8 cellular contexts compared by ENCODE assay signal in genomic region chr6:113857565-113858066, GRCh38. TPM values are rescaled to one million over a fixed set of nuclear protein-coding genes. Genes with fewer than 3 reads are reported as not detected.
A peak's percentile ranks its signal among the peaks of the same experiment; 100 is the strongest.
DNase-seq lines count a peak whose midpoint lies in the region; FAIRE-seq and TF ChIP-seq lines count a peak whose summit lies in the region.

No MANE protein-coding gene starts in this region.

- H3K9me3 ChIP-seq in adipocyte (ENCODE audit: control insufficient read depth, low read length) (no peaks in the 10 kb centered on the region), iPS DF 6.9 (ENCODE audit: control insufficient read depth, insufficient read depth, low read length) (no peaks in the 10 kb centered on the region)

- FAIRE-seq in D721Med (lab: Jason Lieb, UNC): no peak

- H3K9me3 Mint-ChIP-seq in stimulated activated naive CD8-positive, alpha-beta T cell treated with anti-CD3 and anti-CD28 coated beads, Interleukin-15, Interleukin-2, amounts not matched to agents 100 ng/mL and 50 ng/mL, for 24 hours: no peaks in the 10 kb centered on the region
- no peaks in the 10 kb centered on the region for H3K9me3 Mint-ChIP-seq in chondrocyte (ENCODE audit: low read depth)

- TF ChIP-seq CTCF in chondrocyte (IDR thresholded peaks at IDR 0.05) (no peak), D721Med (IDR thresholded peaks at IDR 0.05; ENCODE audit: insufficient read depth, missing control alignments) (no peak)

- no CpG with 5 or more reads among the region's 25 CpGs for WGBS in iPS DF 6.9 (ENCODE audit: insufficient coverage, insufficient read length)

- H3K4me3 ChIP-seq in H7 (ENCODE audit: insufficient read depth, low read depth, low read length) (peak overlapping the region; percentile 98), adipocyte (ENCODE audit: low read length) (peak overlapping the region; percentile 98), iPS DF 6.9 (ENCODE audit: low read length) (peak overlapping the region; percentile 90)

- peaks cover 51% of the 10 kb centered on the region for H3K27me3 Mint-ChIP-seq in stimulated activated naive CD8-positive, alpha-beta T cell treated with anti-CD3 and anti-CD28 coated beads, Interleukin-15, Interleukin-2, amounts not matched to agents 100 ng/mL and 50 ng/mL, for 24 hours
- no peaks in the 10 kb centered on the region for H3K27me3 Mint-ChIP-seq in chondrocyte (ENCODE audit: low read depth)

- no peak overlapping the region for H3K4me3 Mint-ChIP-seq in stimulated activated naive CD8-positive, alpha-beta T cell treated with anti-CD3 and anti-CD28 coated beads, Interleukin-15, Interleukin-2, amounts not matched to agents 100 ng/mL and 50 ng/mL, for 24 hours
- H3K4me3 Mint-ChIP-seq in chondrocyte (ENCODE audit: unreplicated experiment): no peak overlapping the region

- H3K27me3 ChIP-seq in H7 (ENCODE audit: control insufficient read depth, insufficient read depth, low read length) (peaks cover 33% of the 10 kb centered on the region), adipocyte (replicated peaks; ENCODE audit: control insufficient read depth, insufficient read depth, low read length) (no peaks in the 10 kb centered on the region), iPS DF 6.9 (ENCODE audit: control insufficient read depth, insufficient read depth, low read length) (peaks cover 12% of the 10 kb centered on the region)

- H3K9ac ChIP-seq in adipocyte (ENCODE audit: low read length): peak overlapping the region; percentile 99

- H3K36me3 Mint-ChIP-seq in stimulated activated naive CD8-positive, alpha-beta T cell treated with anti-CD3 and anti-CD28 coated beads, Interleukin-15, Interleukin-2, amounts not matched to agents 100 ng/mL and 50 ng/mL, for 24 hours (ENCODE audit: low read depth): peaks cover 6% of the 10 kb centered on the region
- peaks cover 21% of the 10 kb centered on the region for H3K36me3 Mint-ChIP-seq in chondrocyte (ENCODE audit: low read depth)

- DNase-seq in AG20443 (ENCODE audit: low spot score) (peak; percentile 40), H7 (peak; percentile 61), adipocyte (ENCODE audit: low read depth) (no peak), iPS DF 6.9 (ENCODE audit: low read depth, low spot score) (no peak), chondrocyte (ENCODE audit: low spot score) (no peak), D721Med (ENCODE audit: insufficient read length, low spot score) (no peak)
- no peak for DNase-seq in activated CD4-positive, alpha-beta T cell treated with anti-CD3 and anti-CD28 coated beads, Interleukin-2, amount 50 U/mL, for 1 hour

- peak overlapping the region; percentile 76 for H3K27ac Mint-ChIP-seq in stimulated activated naive CD8-positive, alpha-beta T cell treated with anti-CD3 and anti-CD28 coated beads, Interleukin-15, Interleukin-2, amounts not matched to agents 100 ng/mL and 50 ng/mL, for 24 hours
- H3K27ac Mint-ChIP-seq in chondrocyte (ENCODE audit: unreplicated experiment): no peak overlapping the region

- H3K4me1 Mint-ChIP-seq in stimulated activated naive CD8-positive, alpha-beta T cell treated with anti-CD3 and anti-CD28 coated beads, Interleukin-15, Interleukin-2, amounts not matched to agents 100 ng/mL and 50 ng/mL, for 24 hours (ENCODE audit: low read depth): peaks cover 17% of the 10 kb centered on the region
- peaks cover 40% of the 10 kb centered on the region for H3K4me1 Mint-ChIP-seq in chondrocyte (ENCODE audit: low read depth)

- H3K36me3 ChIP-seq in H7 (replicated peaks; ENCODE audit: control insufficient read depth, insufficient read depth, low read length) (no peaks in the 10 kb centered on the region; the same call in 1 of the 2 replicates), adipocyte (ENCODE audit: control insufficient read depth, insufficient read depth, low read length, severe bottlenecking) (peaks cover 10% of the 10 kb centered on the region), iPS DF 6.9 (ENCODE audit: control insufficient read depth, insufficient read depth, low read length) (peaks cover 4% of the 10 kb centered on the region; the same call in 1 of the 2 replicates)

- H3K27ac ChIP-seq in iPS DF 6.9 (ENCODE audit: low read length): no peak overlapping the region

- H3K4me1 ChIP-seq in adipocyte (ENCODE audit: control insufficient read depth, insufficient read depth, low read length) (peaks cover 25% of the 10 kb centered on the region), iPS DF 6.9 (ENCODE audit: control insufficient read depth, insufficient read depth, low read length) (peaks cover 2% of the 10 kb centered on the region; the same call in 1 of the 2 replicates)

RNA-seq across cellular contexts. Expression of gene MARCKS, which starts 0.5 kb away (rescaled TPM):
- 91.0 and 92.7 TPM in 2 replicates for total RNA-seq in H7 (2014; rRNA removed; shearing (Covaris generic))
- total RNA-seq in chondrocyte: 256 to 322 TPM (median 257 TPM) in 3 replicates

Comparison
In these comparisons a context has a peak if more than half of its experiments do, and no peak if none do; other contexts are left out.
1. DNase-seq: peak in AG20443 (single experiment) and H7 (single experiment); none in adipocyte (single experiment), iPS DF 6.9 (single experiment), chondrocyte (single experiment), D721Med (single experiment) and activated CD4-positive, alpha-beta T cell treated with anti-CD3 and anti-CD28 coated beads, Interleukin-2, amount 50 U/mL, for 1 hour (single experiment).
2. Peak in every context shown above with its lines, with median percentiles within 50 percentile points of each other: H3K4me3 ChIP-seq.